1 cellular context compared by ENCODE assay signal in genomic region chrX:69083361-69083760, GRCh38.
TF ChIP-seq lines count a peak whose summit lies in the region.

No MANE protein-coding gene starts in this region.

TF ChIP-seq in HEK293, 187 proteins besides CTCF, POLR2A, EP300 and RAD21 (continued from another document):
- TF ChIP-seq ZNF341 (tag by site-specific recombination; IDR thresholded peaks at IDR 0.05; ENCODE audit: low read depth) (no peak), ZNF626 (tag by site-specific recombination; IDR thresholded peaks at IDR 0.05) (no peak), ZNF513 (tag by site-specific recombination; IDR thresholded peaks at IDR 0.05) (no peak), ZNF791 (tag by site-specific recombination; IDR thresholded peaks at IDR 0.05) (no peak), ZNF704 (tag by site-specific recombination; IDR thresholded peaks at IDR 0.05) (no peak), ZBTB10 (tag by site-specific recombination; IDR thresholded peaks at IDR 0.05) (no peak), KLF7 (tag by site-specific recombination; IDR thresholded peaks at IDR 0.05; ENCODE audit: borderline replicate concordance) (no peak)
